ENCODE assay signal across 10 cellular contexts in the genomic region with DNA sequence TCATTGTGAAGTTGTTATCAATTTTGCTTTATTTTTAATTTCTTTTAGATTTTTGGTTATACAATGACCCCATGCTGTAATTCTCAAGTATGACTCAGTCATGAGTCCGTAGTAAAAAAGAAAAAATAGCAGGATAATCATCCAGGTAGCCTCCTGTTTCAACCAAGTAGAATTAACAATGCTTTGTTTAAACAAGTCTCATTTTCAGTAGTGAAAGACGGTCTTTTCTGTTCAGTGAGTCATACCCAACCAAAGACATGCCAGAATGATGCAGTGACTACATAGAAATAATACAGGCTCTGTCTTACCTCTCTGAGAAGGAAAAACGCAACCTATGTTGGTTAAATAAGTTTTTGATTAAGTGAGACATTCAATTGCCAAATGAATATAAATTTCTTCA.
DNase-seq lines count a peak whose midpoint lies in the region; ATAC-seq, FAIRE-seq and TF ChIP-seq lines count a peak whose summit lies in the region.
"Had no signal": no experiment of that assay in that cellular context is flagged by ENCODE, and none has a peak within 500 bp of the region (broad histone marks: within the 10 kb centered on the region; RNA-seq: fewer than 3 reads in every experiment).

No MANE protein-coding gene starts in this region.

- H3K9me3 Mint-ChIP-seq in activated naive CD8-positive, alpha-beta T cell treated with anti-CD3 and anti-CD28 coated beads for 36 hours: peaks cover 1% of the 10 kb centered on the region
- peaks cover 0 to 3% (median 0%) of the 10 kb centered on the region in 7 donors for H3K9me3 Mint-ChIP-seq in CD14-positive monocyte

- peak; percentile 65 for ATAC-seq in GM18505 (IDR thresholded peaks at IDR 0.05; ENCODE audit: unreplicated experiment)

- H3K79me2 ChIP-seq in keratinocyte (ENCODE audit: control insufficient read depth, insufficient read depth, low read length): no peaks in the 10 kb centered on the region

- peak overlapping the region; percentile 72 for H2AFZ ChIP-seq in keratinocyte (ENCODE audit: control insufficient read depth, low read length)

- no peak for TF ChIP-seq POLR2A in GM18505 (IDR thresholded peaks at IDR 0.05; ENCODE audit: borderline replicate concordance, extremely low read depth, insufficient read depth, insufficient read length)

- H3K4me3 Mint-ChIP-seq in activated naive CD8-positive, alpha-beta T cell treated with anti-CD3 and anti-CD28 coated beads for 36 hours: no peak overlapping the region
- H3K4me3 Mint-ChIP-seq in CD14-positive monocyte: no peak overlapping the region

- intact Hi-C loops in CD14-positive monocyte (cut with micrococcal nuclease): no loop called here

- no peaks in the 10 kb centered on the region for H3K27me3 ChIP-seq in keratinocyte (ENCODE audit: control insufficient read depth, extremely low read depth, insufficient read depth, low read length)

- dilution Hi-C loops in keratinocyte (cut with MboI; ENCODE audit: extremely low pct_ligation_motif_present, low sequenced_read_pairs): no loop called here

- H3K36me3 ChIP-seq in HEK293 (ENCODE audit: control insufficient read depth in 2 of 2, insufficient read depth in 1 of 2, low read length in 2 of 2) (no peaks in the 10 kb centered on the region), keratinocyte (ENCODE audit: control insufficient read depth in 2 of 2, extremely low read depth in 1 of 2, insufficient read depth in 2 of 2, low read length in 2 of 2) (no peaks in the 10 kb centered on the region)

- H3K9me1 ChIP-seq in keratinocyte (ENCODE audit: control insufficient read depth, extremely low read depth, insufficient read depth, low read length): no peaks in the 10 kb centered on the region

- H3K4me1 Mint-ChIP-seq in activated naive CD8-positive, alpha-beta T cell treated with anti-CD3 and anti-CD28 coated beads for 36 hours: no peaks in the 10 kb centered on the region
- no peaks in the 10 kb centered on the region for H3K4me1 Mint-ChIP-seq in CD14-positive monocyte

- FAIRE-seq in keratinocyte (lab: Jason Lieb, UNC): peak; percentile 88

- no peak overlapping the region for H3K27ac Mint-ChIP-seq in activated naive CD8-positive, alpha-beta T cell treated with anti-CD3 and anti-CD28 coated beads for 36 hours
- no peak overlapping the region for H3K27ac Mint-ChIP-seq in CD14-positive monocyte

- H3K27me3 Mint-ChIP-seq in activated naive CD8-positive, alpha-beta T cell treated with anti-CD3 and anti-CD28 coated beads for 36 hours: no peaks in the 10 kb centered on the region
- peaks cover 0 to 8% (median 2%) of the 10 kb centered on the region in 3 donors for H3K27me3 Mint-ChIP-seq in CD14-positive monocyte (ENCODE audit: low read depth in 3 of 3)

- H3K27ac ChIP-seq in HEK293 (ENCODE audit: extremely low read depth, low read depth, low read length) (no peak overlapping the region), keratinocyte (ENCODE audit: control insufficient read depth, insufficient read depth, low read length) (peak overlapping the region; percentile 84)

- CTCF ChIA-PET in HEK293 (lab: Yijun Ruan, JAX): interaction anchor here (1.0 kb wide), 1 partner anchor 12 kb away, joined by 7 read pairs; no protein-coding TSS in a partner anchor

- DNase-seq in HT-29 (ENCODE audit: low spot score) (peak; percentile 32), keratinocyte (ENCODE audit: low read depth, low spot score) (peak; percentile 84), MV-4-11 (lab: John Stamatoyannopoulos, UW) (no peak), NCI-H1417 (lab: John Stamatoyannopoulos, UW) (no peak), CD14-positive monocyte (ENCODE audit: low spot score) (no peak)
- DNase-seq in activated naive CD8-positive, alpha-beta T cell treated with anti-CD3 and anti-CD28 coated beads for 36 hours: no peak
- DNase-seq: DND-41, NCI-H524 treated with DMSO at 0.1 percent for 48 hours had no signal

- H3K36me3 Mint-ChIP-seq in activated naive CD8-positive, alpha-beta T cell treated with anti-CD3 and anti-CD28 coated beads for 36 hours: no peaks in the 10 kb centered on the region
- no peaks in the 10 kb centered on the region for H3K36me3 Mint-ChIP-seq in CD14-positive monocyte

- H3K4me1 ChIP-seq in HEK293 (ENCODE audit: control insufficient read depth, insufficient read depth, low read length) (no peaks in the 10 kb centered on the region), keratinocyte (ENCODE audit: control insufficient read depth, extremely low read depth, insufficient read depth, low read length) (peaks cover 18% of the 10 kb centered on the region)

- H3K4me3 ChIP-seq in HEK293 (ENCODE audit: low read depth, low read length) (no peak overlapping the region), keratinocyte (ENCODE audit: control insufficient read depth in 2 of 3, extremely low read depth in 1 of 3, insufficient read depth in 2 of 3, low read depth in 1 of 3, low read length in 3 of 3) (no peak overlapping the region)

- peak overlapping the region; percentile 52 for H3K4me2 ChIP-seq in keratinocyte (ENCODE audit: control insufficient read depth, extremely low read depth, insufficient read depth, low read depth, low read length)

- TF ChIP-seq CTCF in HEK293 (tag by site-specific recombination; IDR thresholded peaks at IDR 0.05) (no peak), keratinocyte (optimal IDR thresholded peaks at IDR 0.05 in 1 of 3, IDR thresholded peaks at IDR 0.05 in 1 of 3, conservative IDR thresholded peaks at IDR 0.05 in 1 of 3; ENCODE audit: extremely low read depth in 1 of 3, insufficient read depth in 2 of 3, low read length in 3 of 3) (no peak), CD14-positive monocyte (IDR thresholded peaks at IDR 0.05) (no peak)

- H3K9me3 ChIP-seq in HEK293 (ENCODE audit: control insufficient read depth, insufficient read depth, low read depth, low read length): no peaks in the 10 kb centered on the region
- H3K9me3 ChIP-seq in keratinocyte (ENCODE audit: control insufficient read depth, low read depth, low read length): no peaks in the 10 kb centered on the region

- H4K20me1 ChIP-seq in keratinocyte (ENCODE audit: control insufficient read depth, extremely low read depth, insufficient read depth, low read length): no peaks in the 10 kb centered on the region

- POLR2A ChIA-PET in HEK293 (lab: Yijun Ruan, JAX): no interaction called here

- peak overlapping the region; percentile 56 for H3K9ac ChIP-seq in keratinocyte (ENCODE audit: control insufficient read depth, extremely low read depth, insufficient read depth, low read length)

TF ChIP-seq in HEK293, 187 proteins besides CTCF, POLR2A, EP300 and RAD21 (continues in another document):
- no peak for TF ChIP-seq ZBTB10 (tag by site-specific recombination; IDR thresholded peaks at IDR 0.05)
- TF ChIP-seq, protein P1, sequence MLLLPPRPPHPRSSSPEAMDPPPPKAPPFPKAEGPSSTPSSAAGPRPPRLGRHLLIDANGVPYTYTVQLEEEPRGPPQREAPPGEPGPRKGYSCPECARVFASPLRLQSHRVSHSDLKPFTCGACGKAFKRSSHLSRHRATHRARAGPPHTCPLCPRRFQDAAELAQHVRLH (tag by site-specific recombination; IDR thresholded peaks at IDR 0.05): no peak
- TF ChIP-seq ZNF768 (tag by site-specific recombination; IDR thresholded peaks at IDR 0.05): no peak
- TF ChIP-seq ZNF341 (tag by site-specific recombination; IDR thresholded peaks at IDR 0.05; ENCODE audit: low read depth): no peak
- TF ChIP-seq ZNF621 (tag by site-specific recombination; IDR thresholded peaks at IDR 0.05): no peak
- no peak for TF ChIP-seq ZNF169 (tag by site-specific recombination; IDR thresholded peaks at IDR 0.05)
- no peak for TF ChIP-seq ZNF792 (tag by site-specific recombination; IDR thresholded peaks at IDR 0.05)
- no peak for TF ChIP-seq PRDM1 (tag by site-specific recombination; IDR thresholded peaks at IDR 0.05)
- no peak for TF ChIP-seq WT1 (tag by site-specific recombination; IDR thresholded peaks at IDR 0.05)
- TF ChIP-seq ZNF140 (tag by site-specific recombination; IDR thresholded peaks at IDR 0.05): no peak
- no peak for TF ChIP-seq GLIS2 (tag by site-specific recombination; IDR thresholded peaks at IDR 0.05)
- no peak for TF ChIP-seq SP2 (tag by site-specific recombination; IDR thresholded peaks at IDR 0.05)
- TF ChIP-seq, protein P2, sequence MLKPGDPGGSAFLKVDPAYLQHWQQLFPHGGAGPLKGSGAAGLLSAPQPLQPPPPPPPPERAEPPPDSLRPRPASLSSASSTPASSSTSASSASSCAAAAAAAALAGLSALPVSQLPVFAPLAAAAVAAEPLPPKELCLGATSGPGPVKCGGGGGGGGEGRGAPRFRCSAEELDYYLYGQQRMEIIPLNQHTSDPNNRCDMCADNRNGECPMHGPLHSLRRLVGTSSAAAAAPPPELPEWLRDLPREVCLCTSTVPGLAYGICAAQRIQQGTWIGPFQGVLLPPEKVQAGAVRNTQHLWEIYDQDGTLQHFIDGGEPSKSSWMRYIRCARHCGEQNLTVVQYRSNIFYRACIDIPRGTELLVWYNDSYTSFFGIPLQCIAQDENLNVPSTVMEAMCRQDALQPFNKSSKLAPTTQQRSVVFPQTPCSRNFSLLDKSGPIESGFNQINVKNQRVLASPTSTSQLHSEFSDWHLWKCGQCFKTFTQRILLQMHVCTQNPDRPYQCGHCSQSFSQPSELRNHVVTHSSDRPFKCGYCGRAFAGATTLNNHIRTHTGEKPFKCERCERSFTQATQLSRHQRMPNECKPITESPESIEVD (tag by site-specific recombination; IDR thresholded peaks at IDR 0.05): peak; percentile 70; the same call in 1 of the 2 replicates
- TF ChIP-seq OSR2 (tag by site-specific recombination; IDR thresholded peaks at IDR 0.05): no peak
- no peak for TF ChIP-seq MEIS1 (CRISPR knock-in tag; IDR thresholded peaks at IDR 0.05; ENCODE audit: borderline replicate concordance)

Comparison
In these comparisons a context has a peak if more than half of its experiments do, and no peak if none do; other contexts are left out.
1. DNase-seq: peak in HT-29 (single experiment) and keratinocyte (single experiment); none in activated naive CD8-positive, alpha-beta T cell treated with anti-CD3 and anti-CD28 coated beads for 36 hours (single experiment), MV-4-11 (single experiment), NCI-H1417 (0 of 3) and CD14-positive monocyte (single experiment).